In genomic region chr17:56786989-56787482, GRCh38 we compare ENCODE assay signal across 9 cellular contexts. TPM values are rescaled to one million over a fixed set of nuclear protein-coding genes. Genes with fewer than 3 reads are reported as not detected.
DNase-seq lines count a peak whose midpoint lies in the region; ATAC-seq, FAIRE-seq and TF ChIP-seq lines count a peak whose summit lies in the region.
"Had no signal": no experiment of that assay in that cellular context is flagged by ENCODE, and none has a peak within 500 bp of the region (broad histone marks: within the 10 kb centered on the region; RNA-seq: fewer than 3 reads in every experiment).

No MANE protein-coding gene starts in this region.

- H3K27ac Mint-ChIP-seq in activated naive CD4-positive, alpha-beta T cell treated with anti-CD3 and anti-CD28 coated beads, Interleukin-2, amount 10 ng/mL, durations not matched to agents 7 days and 5 days: peak overlapping the region; percentile 70

- no peak overlapping the region for H3K27ac ChIP-seq in upper lobe of right lung
- H3K27ac ChIP-seq: heart left ventricle had no signal

- H3K36me3 Mint-ChIP-seq in activated naive CD4-positive, alpha-beta T cell treated with anti-CD3 and anti-CD28 coated beads, Interleukin-2, amount 10 ng/mL, durations not matched to agents 7 days and 5 days: peaks cover under 1% of the 10 kb centered on the region

- peak; percentile 70 for ATAC-seq in GM18873 (IDR thresholded peaks at IDR 0.05; ENCODE audit: low FRiP score, unreplicated experiment)
- peak; percentile 86 for ATAC-seq in HG03039 (IDR thresholded peaks at IDR 0.05; ENCODE audit: unreplicated experiment)
- peak; percentile 91 for ATAC-seq in upper lobe of right lung

- no peaks in the 10 kb centered on the region for H3K36me3 ChIP-seq in upper lobe of right lung
- H3K36me3 ChIP-seq: heart left ventricle had no signal

- no peaks in the 10 kb centered on the region for H3K27me3 ChIP-seq in upper lobe of right lung
- H3K27me3 ChIP-seq: heart left ventricle had no signal

- intact Hi-C loops in upper lobe of right lung (cut with DNase I): no loop called here

- no peaks in the 10 kb centered on the region for H3K27me3 Mint-ChIP-seq in activated naive CD4-positive, alpha-beta T cell treated with anti-CD3 and anti-CD28 coated beads, Interleukin-2, amount 10 ng/mL, durations not matched to agents 7 days and 5 days

- no peaks in the 10 kb centered on the region for H3K4me1 ChIP-seq in upper lobe of right lung

- peaks cover 28% of the 10 kb centered on the region for H3K4me1 Mint-ChIP-seq in activated naive CD4-positive, alpha-beta T cell treated with anti-CD3 and anti-CD28 coated beads, Interleukin-2, amount 10 ng/mL, durations not matched to agents 7 days and 5 days

- no peak for TF ChIP-seq CTCF in upper lobe of right lung (IDR thresholded peaks at IDR 0.05)

- H3K9me3 ChIP-seq in upper lobe of right lung: no peaks in the 10 kb centered on the region
- H3K9me3 ChIP-seq: heart left ventricle had no signal

- CTCF ChIA-PET in activated naive CD4-positive, alpha-beta T cell treated with anti-CD3 and anti-CD28 coated beads, Interleukin-2, amount 10 ng/mL, durations not matched to agents 7 days and 5 days (lab: Charles Lee): interaction anchor here (1.0 to 1.6 kb wide), 3 partner anchors 32 to 194 kb away, joined by 3 read pairs; partner anchors contain the start of gene NOG

- H3K9me3 Mint-ChIP-seq in activated naive CD4-positive, alpha-beta T cell treated with anti-CD3 and anti-CD28 coated beads, Interleukin-2, amount 10 ng/mL, durations not matched to agents 7 days and 5 days: peaks cover 3% of the 10 kb centered on the region

- no peak overlapping the region for H3K4me3 ChIP-seq in upper lobe of right lung
- H3K4me3 ChIP-seq: heart left ventricle had no signal

- DNase-seq in RCC 7860 (ENCODE audit: low spot score): peak; percentile 86
- DNase-seq in activated naive CD4-positive, alpha-beta T cell treated with anti-CD3 and anti-CD28 coated beads, Interleukin-2, amount 10 ng/mL, durations not matched to agents 7 days and 5 days: peak; percentile 59
- peak; percentile 19 for DNase-seq in medulla oblongata (ENCODE audit: extremely low spot score)
- no peak for DNase-seq in upper lobe of right lung
- no peak for DNase-seq in NCI-H510A treated with DMSO at 0.1 percent for 48 hours (lab: John Stamatoyannopoulos, UW)
- DNase-seq in central memory CD4-positive, alpha-beta T cell: no peak
- DNase-seq: heart left ventricle had no signal

- no peak overlapping the region for H3K4me3 Mint-ChIP-seq in activated naive CD4-positive, alpha-beta T cell treated with anti-CD3 and anti-CD28 coated beads, Interleukin-2, amount 10 ng/mL, durations not matched to agents 7 days and 5 days

- peak; percentile 75 for FAIRE-seq in RCC 7860 (lab: Jason Lieb, UNC)

RNA-seq across cellular contexts. Expression of gene C17orf67, which starts 46.7 kb away (rescaled TPM):
- 3.8 TPM for total RNA-seq in upper lobe of right lung

RNA-seq across cellular contexts. Expression of gene DGKE, which starts 46.9 kb away (rescaled TPM):
- 10.4 TPM for total RNA-seq in upper lobe of right lung

Comparison
In these comparisons a context has a peak if more than half of its experiments do, and no peak if none do; other contexts are left out.
1. DNase-seq: peak in RCC 7860 (single experiment), activated naive CD4-positive, alpha-beta T cell treated with anti-CD3 and anti-CD28 coated beads, Interleukin-2, amount 10 ng/mL, durations not matched to agents 7 days and 5 days (single experiment) and medulla oblongata (single experiment); none in upper lobe of right lung (single experiment), NCI-H510A treated with DMSO at 0.1 percent for 48 hours (single experiment) and central memory CD4-positive, alpha-beta T cell (single experiment).
2. Peak in every context shown above with its lines, with median percentiles within 50 percentile points of each other: ATAC-seq.